In the genomic region with DNA sequence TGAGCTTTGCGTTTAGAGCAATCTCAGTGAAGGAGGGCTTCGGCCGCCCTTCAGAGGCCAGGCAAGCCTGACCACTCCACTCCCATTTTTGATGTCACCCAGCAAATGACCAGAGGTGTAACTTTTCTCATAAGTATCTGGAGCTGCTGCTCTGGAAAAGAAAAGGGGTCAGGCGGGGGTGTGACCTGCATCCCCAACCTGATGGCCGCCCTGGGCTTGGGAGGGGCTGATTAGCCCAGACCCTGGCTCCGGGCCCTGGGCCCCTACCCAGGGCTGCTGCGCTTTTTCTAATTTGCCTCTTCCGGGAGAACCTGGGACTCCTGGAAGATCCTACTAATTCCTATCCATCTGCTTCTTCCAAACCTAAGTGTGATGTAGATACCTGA, we compare ENCODE assay signal across 21 cellular contexts. TPM values are rescaled to one million over a fixed set of nuclear protein-coding genes. Genes with fewer than 3 reads are reported as not detected.
"Had no signal": no experiment of that assay in that cellular context is flagged by ENCODE, and none has a peak within 500 bp of the region (broad histone marks: within the 10 kb centered on the region; RNA-seq: fewer than 3 reads in every experiment).

No MANE protein-coding gene starts in this region.

- H3K9me3 Mint-ChIP-seq: dendritic cell treated with granulocyte-macrophage colony-stimulating factor and Interleukin-4, amounts not matched to agents 40 ng/mL and 50 ng/mL, for 4 days; effector memory CD8-positive, alpha-beta T cell; stimulated activated memory B cell treated with anti-CD40 and anti-IgM and Interleukin-4, amounts not matched to agents 10 μg/mL and 1 μg/mL and 100 μg/mL, for 72 hours; stimulated activated naive CD8-positive, alpha-beta T cell treated with anti-CD3 and anti-CD28 coated beads, Interleukin-15, Interleukin-2, amounts not matched to agents 100 ng/mL and 50 ng/mL, for 24 hours had no signal

- H3K27ac ChIP-seq: heart left ventricle, psoas muscle, right lobe of liver, tibial artery, upper lobe of right lung, vagina had no signal

- H3K36me3 Mint-ChIP-seq: stimulated activated memory B cell treated with anti-CD40 and anti-IgM and Interleukin-4, amounts not matched to agents 10 μg/mL and 1 μg/mL and 100 μg/mL, for 72 hours had no signal

- H3K4me3 Mint-ChIP-seq: dendritic cell treated with granulocyte-macrophage colony-stimulating factor and Interleukin-4, amounts not matched to agents 40 ng/mL and 50 ng/mL, for 4 days; effector memory CD8-positive, alpha-beta T cell; stimulated activated memory B cell treated with anti-CD40 and anti-IgM and Interleukin-4, amounts not matched to agents 10 μg/mL and 1 μg/mL and 100 μg/mL, for 72 hours; stimulated activated naive CD8-positive, alpha-beta T cell treated with anti-CD3 and anti-CD28 coated beads, Interleukin-15, Interleukin-2, amounts not matched to agents 100 ng/mL and 50 ng/mL, for 24 hours had no signal

- H3K36me3 ChIP-seq: heart left ventricle, right lobe of liver, tibial artery, upper lobe of right lung, vagina had no signal

- DNase-seq: cerebellar nuclear complex; effector memory CD8-positive, alpha-beta T cell; erythroblast; foreskin melanocyte; heart left ventricle; hippocampal formation; mammary epithelial cell; midbrain; naive B cell; psoas muscle; right lobe of liver; stimulated activated CD4-positive, alpha-beta T cell treated with anti-CD3 and anti-CD28 coated beads, Interleukin-15, amount 100 ng/mL, for 24 hours; stimulated activated CD4-positive, alpha-beta T cell treated with anti-CD3 and anti-CD28 coated beads, Interleukin-1b, Interleukin-23, amount 100 ng/mL, for 48 hours; stimulated activated CD4-positive, alpha-beta T cell treated with anti-CD3 and anti-CD28 coated beads, Interleukin-4, amount 100 ng/mL, for 24 hours; upper lobe of right lung had no signal

- H3K9me3 ChIP-seq: heart left ventricle, psoas muscle, right lobe of liver, tibial artery, upper lobe of right lung, vagina had no signal

- ATAC-seq: effector memory CD8-positive, alpha-beta T cell; heart left ventricle; left lobe of liver; psoas muscle; right lobe of liver; stimulated activated memory B cell treated with anti-CD40 and anti-IgM and Interleukin-4, amounts not matched to agents 10 μg/mL and 1 μg/mL and 100 μg/mL, for 72 hours; upper lobe of right lung had no signal

- H3K4me3 ChIP-seq: psoas muscle, right lobe of liver, tibial artery, upper lobe of right lung, vagina had no signal

- H3K27ac Mint-ChIP-seq: dendritic cell treated with granulocyte-macrophage colony-stimulating factor and Interleukin-4, amounts not matched to agents 40 ng/mL and 50 ng/mL, for 4 days; effector memory CD8-positive, alpha-beta T cell; stimulated activated memory B cell treated with anti-CD40 and anti-IgM and Interleukin-4, amounts not matched to agents 10 μg/mL and 1 μg/mL and 100 μg/mL, for 72 hours; stimulated activated naive CD8-positive, alpha-beta T cell treated with anti-CD3 and anti-CD28 coated beads, Interleukin-15, Interleukin-2, amounts not matched to agents 100 ng/mL and 50 ng/mL, for 24 hours had no signal

RNA-seq across cellular contexts. Expression of gene EBF3, which starts 9.6 kb away (rescaled TPM):
- total RNA-seq: left lobe of liver had no signal
- polyA plus RNA-seq: mammary epithelial cell had no signal
